Comparison of ENCODE assay signal across 17 cellular contexts in the genomic region with DNA sequence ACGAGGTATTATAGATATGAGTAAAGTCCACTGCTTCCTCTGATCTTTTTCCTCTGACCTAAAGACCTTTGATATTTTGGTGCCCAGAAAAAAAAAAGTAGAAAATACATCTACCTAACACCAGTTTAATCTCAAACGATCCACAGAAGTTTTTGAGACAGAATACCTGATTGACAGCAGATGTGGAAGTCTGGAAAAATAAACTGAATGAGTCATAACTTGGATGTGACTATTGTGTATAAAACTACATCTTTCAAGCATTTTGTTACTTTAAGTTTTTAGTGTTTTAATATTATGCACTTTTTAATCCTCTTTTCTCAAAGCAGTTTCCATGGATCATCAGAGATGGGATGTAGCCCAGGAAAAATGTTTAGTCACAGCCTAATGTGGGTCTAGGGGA.
DNase-seq lines count a peak whose midpoint lies in the region; ATAC-seq and TF ChIP-seq lines count a peak whose summit lies in the region.
"Had no signal": no experiment of that assay in that cellular context is flagged by ENCODE, and none has a peak within 500 bp of the region (broad histone marks: within the 10 kb centered on the region; RNA-seq: fewer than 3 reads in every experiment).

No MANE protein-coding gene starts in this region.

- H3K4me3 Mint-ChIP-seq in MCF 10A (ENCODE audit: unreplicated experiment), result no peak overlapping the region
- H3K4me3 Mint-ChIP-seq: H9 had no signal

- CTCF ChIA-PET in MCF 10A (lab: Yijun Ruan, JAX) (no interaction called here), PC-3 (lab: Charles Lee) (no interaction called here), OCI-LY7 (lab: Charles Lee; ENCODE audit: unreplicated experiment) (no interaction called here)

- H3K27me3 ChIP-seq in breast epithelium (no peaks in the 10 kb centered on the region), PC-3 (ENCODE audit: low read length) (no peaks in the 10 kb centered on the region), fibroblast of lung (ENCODE audit: control insufficient read depth, insufficient read depth, low read length) (no peaks in the 10 kb centered on the region)
- H3K27me3 ChIP-seq: SJSA1 had no signal

- intact Hi-C loops in MCF 10A (cut with micrococcal nuclease) (no loop called here), breast epithelium (cut with DNase I; ENCODE audit: low total_unique reads) (no loop called here), PC-3 (cut with micrococcal nuclease) (no loop called here), OCI-LY7 (cut with micrococcal nuclease; ENCODE audit: unreplicated experiment) (no loop called here)

- no peaks in the 10 kb centered on the region for H3K79me2 ChIP-seq in PC-3 (ENCODE audit: low read length)
- H3K79me2 ChIP-seq in fibroblast of lung (ENCODE audit: control insufficient read depth, insufficient read depth, low read length), result no peaks in the 10 kb centered on the region
- H3K79me2 ChIP-seq in OCI-LY7 (ENCODE audit: insufficient read depth, low read depth, low read length), result no peaks in the 10 kb centered on the region

- TF ChIP-seq CTCF in MCF 10A (IDR thresholded peaks at IDR 0.05; ENCODE audit: unreplicated experiment) (no peak), breast epithelium (IDR thresholded peaks at IDR 0.05) (no peak), PC-3 (conservative IDR thresholded peaks at IDR 0.05; ENCODE audit: low read depth, low read length) (no peak), fibroblast of lung (conservative IDR thresholded peaks at IDR 0.05 in 1 of 2, IDR thresholded peaks at IDR 0.05 in 1 of 2; ENCODE audit: low read depth in 1 of 2, low read length in 2 of 2) (no peak), retinal pigment epithelial cell (conservative IDR thresholded peaks at IDR 0.05; ENCODE audit: low read depth, low read length) (no peak), OCI-LY7 (conservative IDR thresholded peaks at IDR 0.05; ENCODE audit: low read length) (no peak)

- no peak overlapping the region for H2AFZ ChIP-seq in PC-3 (ENCODE audit: low read length)
- H2AFZ ChIP-seq in fibroblast of lung (ENCODE audit: low read length), result no peak overlapping the region
- no peak overlapping the region for H2AFZ ChIP-seq in OCI-LY7 (ENCODE audit: low read length)

- DNase-seq in MCF 10A (ENCODE audit: unreplicated experiment) (peak; percentile 5), breast epithelium (ENCODE audit: low spot score in 2 of 2) (no peak), PC-3 (no peak), fibroblast of lung (ENCODE audit: low read depth in 2 of 2) (peak; percentile 15 to 37), retinal pigment epithelial cell (ENCODE audit: low read depth) (peak; percentile 15), NCI-H748 treated with DMSO at 0.1 percent for 48 hours (lab: John Stamatoyannopoulos, UW) (no peak), OCI-LY7 (ENCODE audit: low spot score) (no peak), T-helper 2 cell (no peak)
- DNase-seq: 8988T, C1 segment of cervical spinal cord, H9, Karpas-422, NCI-H1105 treated with DMSO at 0.1 percent for 48 hours, NCI-H187 treated with DMSO at 0.1 percent for 48 hours, NCI-H2171, NCI-H446 had no signal

- H3F3A ChIP-seq in PC-3 (ENCODE audit: low read length, unreplicated experiment), result no peaks in the 10 kb centered on the region

- H3K9me3 Mint-ChIP-seq in MCF 10A (ENCODE audit: unreplicated experiment), result no peaks in the 10 kb centered on the region

- H3K27ac Mint-ChIP-seq in MCF 10A (ENCODE audit: low read depth, unreplicated experiment), result no peak overlapping the region
- H3K27ac Mint-ChIP-seq: H9 had no signal

- ATAC-seq in PC-3, result peak; percentile 46

- no peaks in the 10 kb centered on the region for H3K36me3 Mint-ChIP-seq in MCF 10A (ENCODE audit: insufficient read depth, unreplicated experiment)

- H3K27ac ChIP-seq in breast epithelium (no peak overlapping the region), PC-3 (ENCODE audit: low read length) (no peak overlapping the region), fibroblast of lung (ENCODE audit: insufficient read depth, low read length) (no peak overlapping the region), OCI-LY7 (ENCODE audit: low read depth, low read length, poor library complexity, severe bottlenecking) (no peak overlapping the region)
- H3K27ac ChIP-seq: SJSA1 had no signal

- H3K4me1 ChIP-seq in breast epithelium (no peaks in the 10 kb centered on the region), PC-3 (ENCODE audit: insufficient read depth, low read length) (no peaks in the 10 kb centered on the region), fibroblast of lung (ENCODE audit: control insufficient read depth, extremely low read depth, insufficient read depth, low read length) (no peaks in the 10 kb centered on the region), OCI-LY7 (ENCODE audit: insufficient read depth, low read length, poor library complexity, severe bottlenecking) (no peaks in the 10 kb centered on the region)
- H3K4me1 ChIP-seq: SJSA1 had no signal

- H3K4me2 ChIP-seq in PC-3 (ENCODE audit: low read length), result no peak overlapping the region
- no peak overlapping the region for H3K4me2 ChIP-seq in fibroblast of lung (ENCODE audit: extremely low read depth, insufficient read depth, low read length)
- no peak overlapping the region for H3K4me2 ChIP-seq in OCI-LY7 (ENCODE audit: low read length)

- BruUV-seq in MCF 10A (replicated peaks; lab: Mats Ljungman, UMichigan) (no TSS peak), PC-3 (replicated peaks; lab: Mats Ljungman, UMichigan) (no TSS peak), OCI-LY7 (replicated peaks; lab: Mats Ljungman, UMichigan) (no TSS peak)

- no peak for TF ChIP-seq POLR2A in breast epithelium (IDR thresholded peaks at IDR 0.05)

- H3K27me3 Mint-ChIP-seq in MCF 10A (ENCODE audit: insufficient read depth, unreplicated experiment), result no peaks in the 10 kb centered on the region

- H4K20me1 ChIP-seq in PC-3 (ENCODE audit: low read length), result no peaks in the 10 kb centered on the region
- no peaks in the 10 kb centered on the region for H4K20me1 ChIP-seq in fibroblast of lung (ENCODE audit: control insufficient read depth, extremely low read depth, insufficient read depth, low read length)
- no peaks in the 10 kb centered on the region for H4K20me1 ChIP-seq in OCI-LY7 (ENCODE audit: insufficient read depth, low read length)

- H3K9me2 ChIP-seq in PC-3 (replicated peaks; ENCODE audit: low read length), result no peaks in the 10 kb centered on the region
- H3K9me2 ChIP-seq in OCI-LY7 (ENCODE audit: insufficient read depth, low read length), result no peaks in the 10 kb centered on the region

- POLR2A ChIA-PET in MCF 10A (lab: Yijun Ruan, JAX), result interaction anchor here (0.8 kb wide), 1 partner anchor 64 kb away, joined by 3 read pairs; no protein-coding TSS in a partner anchor
- POLR2A ChIA-PET in PC-3 (lab: Charles Lee; ENCODE audit: unreplicated experiment), result no interaction called here
- POLR2A ChIA-PET in OCI-LY7 (lab: Charles Lee), result no interaction called here

- no peak overlapping the region for H3K9ac ChIP-seq in PC-3 (ENCODE audit: low read length)
- H3K9ac ChIP-seq in fibroblast of lung (ENCODE audit: insufficient read depth, low read length), result no peak overlapping the region

- H3K36me3 ChIP-seq in breast epithelium (no peaks in the 10 kb centered on the region), PC-3 (ENCODE audit: low read depth, low read length) (no peaks in the 10 kb centered on the region), fibroblast of lung (ENCODE audit: control insufficient read depth, insufficient read depth, low read length) (no peaks in the 10 kb centered on the region), OCI-LY7 (ENCODE audit: insufficient read depth, low read length) (no peaks in the 10 kb centered on the region)
- H3K36me3 ChIP-seq: SJSA1 had no signal

- no peaks in the 10 kb centered on the region for H3K4me1 Mint-ChIP-seq in MCF 10A (ENCODE audit: insufficient read depth, unreplicated experiment)

- H3K4me3 ChIP-seq in breast epithelium (no peak overlapping the region), PC-3 (ENCODE audit: low read length) (no peak overlapping the region), fibroblast of lung (replicated peaks in 1 of 4; ENCODE audit: control extremely low read depth in 1 of 4, insufficient read depth in 1 of 4, low read depth in 3 of 4, low read length in 4 of 4) (no peak overlapping the region), retinal pigment epithelial cell (ENCODE audit: low read length) (no peak overlapping the region), OCI-LY7 (ENCODE audit: low read depth, low read length, poor library complexity, severe bottlenecking) (no peak overlapping the region)
- H3K4me3 ChIP-seq: SJSA1 had no signal

- no peaks in the 10 kb centered on the region for H3K9me3 ChIP-seq in breast epithelium
- no peaks in the 10 kb centered on the region for H3K9me3 ChIP-seq in PC-3 (ENCODE audit: low read length)
- no peaks in the 10 kb centered on the region for H3K9me3 ChIP-seq in fibroblast of lung (ENCODE audit: control insufficient read depth, insufficient read depth, low read depth, low read length)
- H3K9me3 ChIP-seq in OCI-LY7 (ENCODE audit: low read length), result 0 out of 2 replicates have a peak, but pooled peaks cover 6% of the 10 kb centered on the region

Comparison
In these comparisons a context has a peak if more than half of its experiments do, and no peak if none do; other contexts are left out.
1. DNase-seq: peak in MCF 10A (single experiment), fibroblast of lung (2 of 2) and retinal pigment epithelial cell (single experiment); none in breast epithelium (0 of 2), PC-3 (single experiment), NCI-H748 treated with DMSO at 0.1 percent for 48 hours (single experiment), OCI-LY7 (single experiment) and T-helper 2 cell (0 of 5).